In genomic region chr5:133974142-133974541, GRCh38 we compare ENCODE assay signal across 23 cellular contexts. TPM values are rescaled to one million over a fixed set of nuclear protein-coding genes. Genes with fewer than 3 reads are reported as not detected.
DNase-seq lines count a peak whose midpoint lies in the region; ATAC-seq and TF ChIP-seq lines count a peak whose summit lies in the region.
"Had no signal": no experiment of that assay in that cellular context is flagged by ENCODE, and none has a peak within 500 bp of the region (broad histone marks: within the 10 kb centered on the region; RNA-seq: fewer than 3 reads in every experiment).

No MANE protein-coding gene starts in this region.

- peaks cover 15% of the 10 kb centered on the region for H3K4me1 Mint-ChIP-seq in activated naive CD4-positive, alpha-beta T cell treated with anti-CD3 and anti-CD28 coated beads, Interleukin-2, amount 50 U/mL, for 24 hours
- peaks cover 40% of the 10 kb centered on the region for H3K4me1 Mint-ChIP-seq in activated naive CD4-positive, alpha-beta T cell treated with anti-CD3 and anti-CD28 coated beads for 36 hours (ENCODE audit: low read depth)
- H3K4me1 Mint-ChIP-seq in T-helper 17 cell: peaks cover 7% of the 10 kb centered on the region
- peaks cover 11% of the 10 kb centered on the region for H3K4me1 Mint-ChIP-seq in endothelial cell (ENCODE audit: unreplicated experiment)
- peaks cover 44% of the 10 kb centered on the region for H3K4me1 Mint-ChIP-seq in stimulated activated memory B cell treated with anti-CD40 and anti-IgM and Interleukin-4, amounts not matched to agents 10 μg/mL and 1 μg/mL and 100 μg/mL, for 72 hours

- H3K27ac Mint-ChIP-seq in activated naive CD4-positive, alpha-beta T cell treated with anti-CD3 and anti-CD28 coated beads, Interleukin-2, amount 50 U/mL, for 24 hours: peak overlapping the region; percentile 41
- no peak overlapping the region for H3K27ac Mint-ChIP-seq in activated naive CD4-positive, alpha-beta T cell treated with anti-CD3 and anti-CD28 coated beads for 36 hours
- H3K27ac Mint-ChIP-seq in T-helper 17 cell (peak overlapping the region; percentile 27), endothelial cell (ENCODE audit: unreplicated experiment) (no peak overlapping the region)
- peak overlapping the region; percentile 42 for H3K27ac Mint-ChIP-seq in stimulated activated memory B cell treated with anti-CD40 and anti-IgM and Interleukin-4, amounts not matched to agents 10 μg/mL and 1 μg/mL and 100 μg/mL, for 72 hours
- H3K27ac Mint-ChIP-seq: CD14-positive monocyte had no signal

- DNase-seq in activated naive CD4-positive, alpha-beta T cell treated with anti-CD3 and anti-CD28 coated beads for 36 hours: no peak
- DNase-seq in T-helper 17 cell (no peak), endothelial cell (ENCODE audit: low spot score) (no peak), D341Med (ENCODE audit: low spot score) (no peak)
- DNase-seq: BE2C, Calu3, DMS153, DND-41, GM23248, H7, KBM-7, MV-4-11, NCI-H2029, NCI-H446 treated with DMSO at 0.1 percent for 48 hours, NCI-H526, Right ventricle myocardium superior, RPMI8226 had no signal

- no peak for TF ChIP-seq CTCF in endothelial cell (IDR thresholded peaks at IDR 0.05; ENCODE audit: unreplicated experiment)

- intact Hi-C loops in activated naive CD4-positive, alpha-beta T cell treated with anti-CD3 and anti-CD28 coated beads for 36 hours (cut with micrococcal nuclease): no loop called here

- no peaks in the 10 kb centered on the region for H3K9me3 ChIP-seq in T-helper 17 cell (ENCODE audit: control insufficient read depth, low read length, poor library complexity, severe bottlenecking)
- H3K9me3 ChIP-seq: BE2C, SJSA1 had no signal

- ATAC-seq in T-helper 17 cell: no peak
- ATAC-seq in stimulated activated memory B cell treated with anti-CD40 and anti-IgM and Interleukin-4, amounts not matched to agents 10 μg/mL and 1 μg/mL and 100 μg/mL, for 72 hours: no peak
- ATAC-seq in HG02798 (IDR thresholded peaks at IDR 0.05; ENCODE audit: poor library complexity, unreplicated experiment): no peak
- no peak for ATAC-seq in GM18861 (IDR thresholded peaks at IDR 0.05; ENCODE audit: unreplicated experiment)

- H3K27me3 Mint-ChIP-seq in activated naive CD4-positive, alpha-beta T cell treated with anti-CD3 and anti-CD28 coated beads, Interleukin-2, amount 50 U/mL, for 24 hours: no peaks in the 10 kb centered on the region
- H3K27me3 Mint-ChIP-seq in activated naive CD4-positive, alpha-beta T cell treated with anti-CD3 and anti-CD28 coated beads for 36 hours (ENCODE audit: low read depth): no peaks in the 10 kb centered on the region
- H3K27me3 Mint-ChIP-seq in T-helper 17 cell: no peaks in the 10 kb centered on the region
- no peaks in the 10 kb centered on the region for H3K27me3 Mint-ChIP-seq in endothelial cell (ENCODE audit: unreplicated experiment)
- no peaks in the 10 kb centered on the region for H3K27me3 Mint-ChIP-seq in stimulated activated memory B cell treated with anti-CD40 and anti-IgM and Interleukin-4, amounts not matched to agents 10 μg/mL and 1 μg/mL and 100 μg/mL, for 72 hours

- H3K4me3 Mint-ChIP-seq in activated naive CD4-positive, alpha-beta T cell treated with anti-CD3 and anti-CD28 coated beads, Interleukin-2, amount 50 U/mL, for 24 hours: no peak overlapping the region
- H3K4me3 Mint-ChIP-seq in activated naive CD4-positive, alpha-beta T cell treated with anti-CD3 and anti-CD28 coated beads for 36 hours: no peak overlapping the region
- H3K4me3 Mint-ChIP-seq in T-helper 17 cell (no peak overlapping the region), endothelial cell (ENCODE audit: unreplicated experiment) (peak overlapping the region; percentile 28)
- no peak overlapping the region for H3K4me3 Mint-ChIP-seq in stimulated activated memory B cell treated with anti-CD40 and anti-IgM and Interleukin-4, amounts not matched to agents 10 μg/mL and 1 μg/mL and 100 μg/mL, for 72 hours
- H3K4me3 Mint-ChIP-seq: CD14-positive monocyte had no signal

- CTCF ChIA-PET in activated naive CD4-positive, alpha-beta T cell treated with anti-CD3 and anti-CD28 coated beads for 36 hours (lab: Charles Lee): interaction anchor here (1.3 kb wide), 1 partner anchor 23 kb away, joined by 5 read pairs; no protein-coding TSS in a partner anchor

- H3K9me3 Mint-ChIP-seq in activated naive CD4-positive, alpha-beta T cell treated with anti-CD3 and anti-CD28 coated beads, Interleukin-2, amount 50 U/mL, for 24 hours: no peaks in the 10 kb centered on the region
- H3K9me3 Mint-ChIP-seq in activated naive CD4-positive, alpha-beta T cell treated with anti-CD3 and anti-CD28 coated beads for 36 hours: no peaks in the 10 kb centered on the region
- no peaks in the 10 kb centered on the region for H3K9me3 Mint-ChIP-seq in endothelial cell (ENCODE audit: unreplicated experiment)
- H3K9me3 Mint-ChIP-seq in stimulated activated memory B cell treated with anti-CD40 and anti-IgM and Interleukin-4, amounts not matched to agents 10 μg/mL and 1 μg/mL and 100 μg/mL, for 72 hours: no peaks in the 10 kb centered on the region
- H3K9me3 Mint-ChIP-seq: CD14-positive monocyte had no signal

- H3K36me3 Mint-ChIP-seq in activated naive CD4-positive, alpha-beta T cell treated with anti-CD3 and anti-CD28 coated beads, Interleukin-2, amount 50 U/mL, for 24 hours: peaks cover 2% of the 10 kb centered on the region
- H3K36me3 Mint-ChIP-seq in activated naive CD4-positive, alpha-beta T cell treated with anti-CD3 and anti-CD28 coated beads for 36 hours (ENCODE audit: low read depth): peaks cover 41% of the 10 kb centered on the region
- H3K36me3 Mint-ChIP-seq in T-helper 17 cell (ENCODE audit: low read depth): no peaks in the 10 kb centered on the region
- H3K36me3 Mint-ChIP-seq in endothelial cell (ENCODE audit: low read depth, unreplicated experiment): peaks cover 13% of the 10 kb centered on the region
- peaks cover 34% of the 10 kb centered on the region for H3K36me3 Mint-ChIP-seq in stimulated activated memory B cell treated with anti-CD40 and anti-IgM and Interleukin-4, amounts not matched to agents 10 μg/mL and 1 μg/mL and 100 μg/mL, for 72 hours

RNA-seq across cellular contexts. Expression of gene C5orf15, which starts 5.7 kb away (rescaled TPM):
- total RNA-seq in activated naive CD4-positive, alpha-beta T cell treated with anti-CD3 and anti-CD28 coated beads for 36 hours: 10 to 100 TPM; 18.1 to 18.6 TPM
- 10 to 100 TPM; 12.1 to 13.5 TPM for total RNA-seq in T-helper 17 cell
- 35.5 TPM for total RNA-seq in endothelial cell (ENCODE audit: unreplicated experiment)

RNA-seq across cellular contexts. Expression of gene VDAC1, which starts 30.6 kb away (rescaled TPM):
- total RNA-seq in activated naive CD4-positive, alpha-beta T cell treated with anti-CD3 and anti-CD28 coated beads for 36 hours: 100 to 1,000 TPM; 485 to 513 TPM
- total RNA-seq in T-helper 17 cell (10 to 100 TPM; 58.1 to 71.4 TPM), endothelial cell (ENCODE audit: unreplicated experiment) (165 TPM)

Comparison
In these comparisons a context has a peak if more than half of its experiments do, and no peak if none do; other contexts are left out.
1. H3K27ac Mint-ChIP-seq: peak in activated naive CD4-positive, alpha-beta T cell treated with anti-CD3 and anti-CD28 coated beads, Interleukin-2, amount 50 U/mL, for 24 hours (single experiment), T-helper 17 cell (single experiment) and stimulated activated memory B cell treated with anti-CD40 and anti-IgM and Interleukin-4, amounts not matched to agents 10 μg/mL and 1 μg/mL and 100 μg/mL, for 72 hours (single experiment); none in activated naive CD4-positive, alpha-beta T cell treated with anti-CD3 and anti-CD28 coated beads for 36 hours (single experiment) and endothelial cell (single experiment).